19 cellular contexts compared by ENCODE assay signal in genomic region chr17:36857698-36858097, GRCh38.
"Had no signal": no experiment of that assay in that cellular context is flagged by ENCODE, and none has a peak within 500 bp of the region (broad histone marks: within the 10 kb centered on the region; RNA-seq: fewer than 3 reads in every experiment).

No MANE protein-coding gene starts in this region.

- DNase-seq: activated CD4-positive, CD25-positive, alpha-beta regulatory T cell treated with anti-CD3 and anti-CD28 coated beads, Interleukin-2, amount 50 U/mL, for 72 hours; activated effector memory CD4-positive, alpha-beta T cell treated with anti-CD3 and anti-CD28 coated beads, Interleukin-2, amount 50 U/mL, for 16 hours; activated T-cell treated with anti-CD3 and anti-CD28 coated beads, Interleukin-2, amount 50 U/mL, for 72 hours; effector CD8-positive, alpha-beta T cell; heart right ventricle; left ventricle myocardium superior; mesenchymal stem cell; naive thymus-derived CD8-positive, alpha-beta T cell; ovary; psoas muscle; right cardiac atrium; stimulated activated CD4-positive, alpha-beta T cell treated with anti-CD3 and anti-CD28 coated beads, Interleukin-4, amount 100 ng/mL, for 1 hour; stimulated activated naive CD8-positive, alpha-beta T cell treated with anti-CD3 and anti-CD28 coated beads, Interleukin-15, amount 100 ng/mL, for 72 hours; T1000; transverse colon had no signal

- H3K27ac ChIP-seq: esophagus muscularis mucosa, heart right ventricle, ovary, psoas muscle, suprapubic skin, transverse colon, vagina had no signal

- H3K4me1 ChIP-seq: esophagus muscularis mucosa, heart right ventricle, psoas muscle, transverse colon, vagina had no signal

- H3K27me3 ChIP-seq: ovary, vagina had no signal

- H3K4me3 ChIP-seq: esophagus muscularis mucosa, heart right ventricle, ovary, psoas muscle, smooth muscle cell, suprapubic skin, transverse colon, vagina had no signal

- H3K9me3 ChIP-seq: esophagus muscularis mucosa, heart right ventricle, ovary, psoas muscle, suprapubic skin, transverse colon, vagina had no signal

- H3K4me2 ChIP-seq: smooth muscle cell had no signal

- H3K36me3 ChIP-seq: esophagus muscularis mucosa, heart right ventricle, ovary, suprapubic skin, transverse colon, vagina had no signal
